Comparison of ENCODE assay signal across 6 cellular contexts in the genomic region with DNA sequence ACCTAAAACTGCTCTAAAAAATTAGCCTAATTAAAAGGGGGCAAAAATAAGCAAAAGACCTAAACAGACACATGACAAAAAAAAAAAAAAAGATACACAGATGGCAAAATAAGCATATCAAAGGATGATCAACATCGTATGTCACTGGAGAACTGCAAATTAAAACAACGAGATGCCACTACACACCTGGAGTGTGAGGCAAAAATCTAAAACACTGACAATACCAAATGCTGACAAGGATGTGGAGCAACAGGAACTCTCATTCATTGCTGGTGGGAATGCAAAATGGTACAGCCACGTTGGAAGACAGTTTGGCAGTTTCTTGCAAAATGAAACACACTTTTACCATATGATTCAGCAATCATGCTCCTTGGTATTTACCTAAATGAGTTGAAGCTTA.
"Had no signal": no experiment of that assay in that cellular context is flagged by ENCODE, and none has a peak within 500 bp of the region (broad histone marks: within the 10 kb centered on the region; RNA-seq: fewer than 3 reads in every experiment).

No MANE protein-coding gene starts in this region.

- DNase-seq: IMR-90, KBM-7, KG1 had no signal

- H3K9ac ChIP-seq: KMS-11 had no signal

- H3K4me2 ChIP-seq: KMS-11 had no signal

- FAIRE-seq: HTR-8/SVneo had no signal

- H3K27ac ChIP-seq: HL-60, KMS-11 had no signal
